28 cellular contexts compared by ENCODE assay signal in genomic region chr4:108331905-108332632, GRCh38.
"Had no signal": no experiment of that assay in that cellular context is flagged by ENCODE, and none has a peak within 500 bp of the region (broad histone marks: within the 10 kb centered on the region; RNA-seq: fewer than 3 reads in every experiment).

No MANE protein-coding gene starts in this region.

- H3K4me1 ChIP-seq: esophagus squamous epithelium, psoas muscle, sigmoid colon, spleen, testis, tibial nerve, upper lobe of left lung, uterus had no signal

- H3K4me3 ChIP-seq: coronary artery, esophagus squamous epithelium, lung, ovary, psoas muscle, sigmoid colon, spleen, testis, tibial nerve, upper lobe of left lung, uterus had no signal

- H3K27me3 ChIP-seq: esophagus squamous epithelium, ovary, sigmoid colon, spleen, testis, tibial nerve, upper lobe of left lung, uterus had no signal

- FAIRE-seq: endothelial cell of umbilical vein, frontal cortex, keratinocyte had no signal

- DNase-seq: dermis blood vessel endothelial cell; effector memory CD4-positive, alpha-beta T cell; esophagus squamous epithelium; hypothalamus; midbrain; naive thymus-derived CD8-positive, alpha-beta T cell; nephron progenitor cell; occipital lobe; ovary; posterior cingulate gyrus; psoas muscle; right cardiac atrium; sigmoid colon; spleen; stimulated activated CD4-positive, alpha-beta T cell treated with anti-CD3 and anti-CD28 coated beads, Interleukin-4, amount 100 ng/mL, for 4 hours; stimulated activated naive CD8-positive, alpha-beta T cell treated with anti-CD3 and anti-CD28 coated beads, Interleukin-15, Interleukin-2, amounts not matched to agents 100 U/mL and 50 U/mL, for 24 hours; substantia nigra; testis; upper lobe of left lung; uterus had no signal

- H3K36me3 ChIP-seq: esophagus squamous epithelium, ovary, sigmoid colon, spleen, tibial nerve, upper lobe of left lung, uterus had no signal

- ATAC-seq: left lobe of liver; naive thymus-derived CD8-positive, alpha-beta T cell; psoas muscle; right cardiac atrium; stimulated activated memory B cell treated with anti-CD40 and anti-IgM and Interleukin-4, amounts not matched to agents 10 μg/mL and 1 μg/mL and 100 μg/mL, for 72 hours; stimulated activated naive CD8-positive, alpha-beta T cell treated with anti-CD3 and anti-CD28 coated beads, Interleukin-15, Interleukin-2, amounts not matched to agents 100 U/mL and 50 U/mL, for 24 hours had no signal

- H3K27ac ChIP-seq: coronary artery, esophagus squamous epithelium, ovary, psoas muscle, sigmoid colon, spleen, testis, tibial nerve, upper lobe of left lung, uterus had no signal

- H3K9me3 ChIP-seq: esophagus squamous epithelium, ovary, psoas muscle, sigmoid colon, spleen, testis, tibial nerve, upper lobe of left lung, uterus had no signal
